ENCODE assay signal across 29 cellular contexts in genomic region chr5:156481741-156482140, GRCh38.
A peak's percentile ranks its signal among the peaks of the same experiment; 100 is the strongest.
DNase-seq lines count a peak whose midpoint lies in the region; ATAC-seq, FAIRE-seq and TF ChIP-seq lines count a peak whose summit lies in the region.
"Had no signal": no experiment of that assay in that cellular context is flagged by ENCODE, and none has a peak within 500 bp of the region (broad histone marks: within the 10 kb centered on the region; RNA-seq: fewer than 3 reads in every experiment).

No MANE protein-coding gene starts in this region.

- peaks cover 34% of the 10 kb centered on the region for H3K4me1 Mint-ChIP-seq in osteocyte (ENCODE audit: unreplicated experiment)

- TF ChIP-seq RAD21 in A549 (conservative IDR thresholded peaks at IDR 0.05 in 1 of 2, IDR thresholded peaks at IDR 0.05 in 1 of 2), result no peak

- intact Hi-C loops in adrenal gland (cut with DNase I), result no loop called here

- DNase-seq in A549 (ENCODE audit: low read depth in 1 of 2, low spot score in 1 of 2) (peak in 1 of 2 experiments; percentile 35), LHCN-M2 (ENCODE audit: low read depth) (peak; percentile 79), adrenal gland (peak; percentile 26 to 76 (median 58)), myocyte (ENCODE audit: low read depth) (peak; percentile 92), osteocyte (ENCODE audit: extremely low spot score, unreplicated experiment) (no peak), foreskin fibroblast (no peak), erythroblast (lab: John Stamatoyannopoulos, UW) (no peak), cerebellum (ENCODE audit: low spot score) (no peak)
- DNase-seq: activated CD4-positive, alpha-beta T cell treated with anti-CD3 and anti-CD28 coated beads for 36 hours; activated naive CD4-positive, alpha-beta T cell treated with anti-CD3 and anti-CD28 coated beads for 36 hours; activated T-cell treated with anti-CD3 and anti-CD28 coated beads, Interleukin-2, amount 50 U/mL, for 72 hours; amygdala; BE2C; dermis blood vessel endothelial cell; foreskin keratinocyte; GOT3; hypothalamus; NCI-H1105; NCI-H2081 treated with DMSO at 0.1 percent for 48 hours; OCI-M1; retina; Right ventricle myocardium superior; stimulated activated CD4-positive, alpha-beta T cell treated with anti-CD3 and anti-CD28 coated beads, Interleukin-12 subunit alpha, Interleukin-12 subunit beta, amount 100 ng/mL, for 4 hours; stimulated activated CD4-positive, alpha-beta T cell treated with anti-CD3 and anti-CD28 coated beads, Interleukin-4, amount 100 ng/mL, for 4 hours; T-helper 1 cell had no signal

- no peaks in the 10 kb centered on the region for H3K27me3 ChIP-seq in adrenal gland
- H3K27me3 ChIP-seq: BE2C, foreskin keratinocyte, tibial nerve had no signal

- peaks cover 22% of the 10 kb centered on the region; the same call in 1 of the 3 replicates for H3K4me1 ChIP-seq in A549
- peaks cover 0 to 4% of the 10 kb centered on the region in 2 donors for H3K4me1 ChIP-seq in adrenal gland (replicated peaks in 1 of 2)
- H3K4me1 ChIP-seq: BE2C, foreskin keratinocyte had no signal

- H3K27ac ChIP-seq in A549, result peak overlapping the region; percentile 29 to 66; a peak in 4 of 6 replicates
- peak overlapping the region in 1 of 5 donors; percentile 45 for H3K27ac ChIP-seq in adrenal gland
- H3K27ac ChIP-seq: foreskin keratinocyte, tibial nerve had no signal

- WGBS in A549 (ENCODE audit: missing lambda C conversion rate), result 56% methylated on average over 4 of the region's 4 CpGs
- WGBS in adrenal gland, 4 donors, result 36 to 87% (median 49%) methylated on average over 2 to 4 of the region's 4 CpGs

- peaks cover 1% of the 10 kb centered on the region; the same call in 1 of the 3 replicates for H3K9me3 ChIP-seq in A549
- no peaks in the 10 kb centered on the region for H3K9me3 ChIP-seq in adrenal gland (replicated peaks in 1 of 3)
- H3K9me3 ChIP-seq: BE2C had no signal

- no peaks in the 10 kb centered on the region for H3K36me3 ChIP-seq in adrenal gland (replicated peaks in 1 of 2)
- H3K36me3 ChIP-seq: BE2C, tibial nerve had no signal

- H3K4me3 ChIP-seq in A549, result no peak overlapping the region
- H3K4me3 ChIP-seq in adrenal gland, result no peak overlapping the region
- H3K4me3 ChIP-seq in foreskin fibroblast (ENCODE audit: low read depth in 1 of 2, low read length in 2 of 2), result no peak overlapping the region
- H3K4me3 ChIP-seq: tibial nerve had no signal

- no peak for TF ChIP-seq POLR2A in A549 (IDR thresholded peaks at IDR 0.05; ENCODE audit: low read length)
- TF ChIP-seq POLR2A in adrenal gland (IDR thresholded peaks at IDR 0.05), result no peak
- no peak for TF ChIP-seq POLR2A in erythroblast (IDR thresholded peaks at IDR 0.05; ENCODE audit: low read length)

- FAIRE-seq in A549 (lab: Jason Lieb, UNC), result no peak
- FAIRE-seq: A204.1, islet of Langerhans had no signal

- POLR2A ChIA-PET in A549 (lab: Yijun Ruan, JAX), result no interaction called here

- no peaks in the 10 kb centered on the region for H3K27me3 Mint-ChIP-seq in osteocyte (ENCODE audit: unreplicated experiment)
- H3K27me3 Mint-ChIP-seq: stimulated activated naive CD8-positive, alpha-beta T cell treated with anti-CD3 and anti-CD28 coated beads, Interleukin-15, Interleukin-2, amounts not matched to agents 100 ng/mL and 50 ng/mL, for 24 hours had no signal

- TF ChIP-seq CTCF in A549 (IDR thresholded peaks at IDR 0.05) (no peak), adrenal gland (IDR thresholded peaks at IDR 0.05) (no peak), osteocyte (IDR thresholded peaks at IDR 0.05) (no peak), foreskin fibroblast (IDR thresholded peaks at IDR 0.05; ENCODE audit: low read depth, low read length) (no peak)

- H3K27ac Mint-ChIP-seq in osteocyte (ENCODE audit: unreplicated experiment), result no peak overlapping the region
- H3K27ac Mint-ChIP-seq: activated naive CD4-positive, alpha-beta T cell treated with anti-CD3 and anti-CD28 coated beads for 36 hours; stimulated activated naive CD8-positive, alpha-beta T cell treated with anti-CD3 and anti-CD28 coated beads, Interleukin-15, Interleukin-2, amounts not matched to agents 100 ng/mL and 50 ng/mL, for 24 hours had no signal

- ATAC-seq in A549, result peak in 1 of 2 experiments; percentile 55; a peak in 2 of 6 replicates
- ATAC-seq: activated CD4-positive, alpha-beta T cell treated with anti-CD3 and anti-CD28 coated beads for 36 hours; activated T-cell treated with anti-CD3 and anti-CD28 coated beads, Interleukin-2, amount 50 U/mL, for 72 hours; foreskin keratinocyte had no signal

- peaks cover 12% of the 10 kb centered on the region for H3K9me3 Mint-ChIP-seq in osteocyte (ENCODE audit: unreplicated experiment)
- H3K9me3 Mint-ChIP-seq: activated naive CD4-positive, alpha-beta T cell treated with anti-CD3 and anti-CD28 coated beads for 36 hours had no signal

- H3K36me3 Mint-ChIP-seq in osteocyte (ENCODE audit: unreplicated experiment), result no peaks in the 10 kb centered on the region

- CTCF ChIA-PET in A549 (lab: Yijun Ruan, JAX), result interaction anchor here (0.7 kb wide), 1 partner anchor 15 kb away, joined by 4 read pairs; no protein-coding TSS in a partner anchor

- no peak for TF ChIP-seq EP300 in A549 (IDR thresholded peaks at IDR 0.05)

- no peak overlapping the region for H3K4me2 ChIP-seq in A549

- H3K4me3 Mint-ChIP-seq in osteocyte (ENCODE audit: unreplicated experiment), result no peak overlapping the region
- H3K4me3 Mint-ChIP-seq: activated CD4-positive, alpha-beta T cell treated with anti-CD3 and anti-CD28 coated beads for 36 hours; activated naive CD4-positive, alpha-beta T cell treated with anti-CD3 and anti-CD28 coated beads for 36 hours; activated T-cell treated with anti-CD3 and anti-CD28 coated beads, Interleukin-2, amount 50 U/mL, for 72 hours; stimulated activated naive CD8-positive, alpha-beta T cell treated with anti-CD3 and anti-CD28 coated beads, Interleukin-15, Interleukin-2, amounts not matched to agents 100 ng/mL and 50 ng/mL, for 24 hours had no signal

TF ChIP-seq in A549, 52 proteins besides CTCF, POLR2A, EP300 and RAD21:
- TF ChIP-seq JUN (IDR thresholded peaks at IDR 0.05) (no peak), JUNB (IDR thresholded peaks at IDR 0.05) (no peak), FOSL2 (IDR thresholded peaks at IDR 0.05) (no peak), FOSL2 (CRISPR knock-in tag; IDR thresholded peaks at IDR 0.05) (no peak), USF2 (IDR thresholded peaks at IDR 0.05) (no peak)

Comparison
In these comparisons a context has a peak if more than half of its experiments do, and no peak if none do; other contexts are left out.
1. DNase-seq: peak in LHCN-M2 (single experiment), adrenal gland (7 of 7) and myocyte (single experiment); none in osteocyte (single experiment), foreskin fibroblast (0 of 2), erythroblast (0 of 2) and cerebellum (single experiment).